In the genomic region with DNA sequence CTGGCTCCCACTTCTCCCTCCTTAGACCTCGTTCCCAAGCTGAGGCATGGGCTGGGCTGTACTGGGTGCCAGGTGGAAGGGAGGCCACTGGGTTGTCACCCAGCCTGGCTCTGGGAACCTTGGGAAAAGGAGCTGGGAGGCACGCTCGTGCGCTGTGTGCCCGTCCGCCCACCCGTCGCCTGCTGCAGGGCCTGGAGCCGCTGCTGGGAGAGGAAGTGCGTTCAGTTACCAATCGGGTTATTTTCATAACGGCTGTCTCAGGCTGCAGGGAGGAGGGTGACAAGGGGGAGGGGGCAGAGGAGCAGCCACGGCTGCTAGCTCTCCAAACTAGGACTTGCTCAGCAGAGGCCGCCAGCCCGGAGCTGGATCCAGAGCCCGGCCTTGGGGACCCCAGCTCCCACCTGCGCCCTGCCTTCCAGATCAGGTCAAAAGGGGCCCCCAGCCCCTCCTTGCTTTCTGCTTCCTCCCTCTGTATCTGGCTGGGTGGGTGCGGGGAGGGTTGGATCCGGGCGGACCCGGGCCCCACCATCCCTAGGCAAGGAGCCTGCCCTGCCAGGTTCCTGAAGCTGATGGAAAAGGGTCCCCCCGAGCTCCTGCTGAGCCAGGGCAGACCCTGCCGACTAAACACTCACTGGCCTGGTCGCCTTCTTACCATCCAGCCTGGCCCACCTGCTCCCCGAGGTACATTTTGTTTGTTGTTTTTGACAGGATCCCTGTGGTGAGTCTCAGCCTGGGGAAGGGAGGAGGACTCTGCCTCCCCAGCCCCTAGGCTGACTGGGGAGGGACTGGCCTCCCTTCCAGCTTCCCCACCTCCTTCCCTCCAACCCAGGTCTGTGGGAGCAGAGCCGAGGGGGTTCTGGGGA, we compare ENCODE assay signal across 3 cellular contexts.
A peak's percentile ranks its signal among the peaks of the same experiment; 100 is the strongest.
TF ChIP-seq lines count a peak whose summit lies in the region.

No MANE protein-coding gene starts in this region.

TF ChIP-seq in HEK293, 187 proteins besides CTCF, POLR2A, EP300 and RAD21 (continues in another document):
- TF ChIP-seq ZNF23 (tag by site-specific recombination; IDR thresholded peaks at IDR 0.05; ENCODE audit: borderline replicate concordance): no peak
- TF ChIP-seq WT1 (tag by site-specific recombination; IDR thresholded peaks at IDR 0.05): peak; percentile 92
- TF ChIP-seq ZFHX2 (tag by site-specific recombination; conservative IDR thresholded peaks at IDR 0.05): peak; percentile 83
- no peak for TF ChIP-seq ZNF529 (tag by site-specific recombination; IDR thresholded peaks at IDR 0.05; ENCODE audit: insufficient replicate concordance)
- no peak for TF ChIP-seq ZNF202 (tag by site-specific recombination; IDR thresholded peaks at IDR 0.05; ENCODE audit: borderline replicate concordance)
- TF ChIP-seq IKZF3 (tag by site-specific recombination; IDR thresholded peaks at IDR 0.05): peak; percentile 48; the same call in 1 of the 2 replicates
- peak; percentile 23 for TF ChIP-seq ZIC2 (tag by site-specific recombination; IDR thresholded peaks at IDR 0.05)
- TF ChIP-seq ZNF600 (tag by site-specific recombination; IDR thresholded peaks at IDR 0.05): peak; percentile 97
- no peak for TF ChIP-seq OSR2 (tag by site-specific recombination; IDR thresholded peaks at IDR 0.05)
- peak; percentile 90 for TF ChIP-seq GLIS2 (tag by site-specific recombination; IDR thresholded peaks at IDR 0.05)
- TF ChIP-seq, protein P1, sequence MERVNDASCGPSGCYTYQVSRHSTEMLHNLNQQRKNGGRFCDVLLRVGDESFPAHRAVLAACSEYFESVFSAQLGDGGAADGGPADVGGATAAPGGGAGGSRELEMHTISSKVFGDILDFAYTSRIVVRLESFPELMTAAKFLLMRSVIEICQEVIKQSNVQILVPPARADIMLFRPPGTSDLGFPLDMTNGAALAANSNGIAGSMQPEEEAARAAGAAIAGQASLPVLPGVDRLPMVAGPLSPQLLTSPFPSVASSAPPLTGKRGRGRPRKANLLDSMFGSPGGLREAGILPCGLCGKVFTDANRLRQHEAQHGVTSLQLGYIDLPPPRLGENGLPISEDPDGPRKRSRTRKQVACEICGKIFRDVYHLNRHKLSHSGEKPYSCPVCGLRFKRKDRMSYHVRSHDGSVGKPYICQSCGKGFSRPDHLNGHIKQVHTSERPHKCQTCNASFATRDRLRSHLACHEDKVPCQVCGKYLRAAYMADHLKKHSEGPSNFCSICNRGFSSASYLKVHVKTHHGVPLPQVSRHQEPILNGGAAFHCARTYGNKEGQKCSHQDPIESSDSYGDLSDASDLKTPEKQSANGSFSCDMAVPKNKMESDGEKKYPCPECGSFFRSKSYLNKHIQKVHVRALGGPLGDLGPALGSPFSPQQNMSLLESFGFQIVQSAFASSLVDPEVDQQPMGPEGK (tag by site-specific recombination; IDR thresholded peaks at IDR 0.05): peak; percentile 45; the same call in 1 of the 2 replicates
- no peak for TF ChIP-seq ZSCAN30 (tag by site-specific recombination; IDR thresholded peaks at IDR 0.05)
- no peak for TF ChIP-seq ZNF548 (tag by site-specific recombination; IDR thresholded peaks at IDR 0.05)
- peak; percentile 58 for TF ChIP-seq SP2 (tag by site-specific recombination; IDR thresholded peaks at IDR 0.05)
- peak; percentile 51; the same call in 1 of the 2 replicates for TF ChIP-seq ZNF76 (tag by site-specific recombination; IDR thresholded peaks at IDR 0.05; ENCODE audit: borderline replicate concordance, low read depth)
- TF ChIP-seq ZBTB17 (tag by site-specific recombination; IDR thresholded peaks at IDR 0.05): peak; percentile 66
- TF ChIP-seq ZNF555 (tag by site-specific recombination; conservative IDR thresholded peaks at IDR 0.05): no peak
- peak; percentile 67 for TF ChIP-seq ZBTB6 (tag by site-specific recombination; IDR thresholded peaks at IDR 0.05)
- 0 out of 2 replicates have a peak, but pooled peaks have one; percentile 43 for TF ChIP-seq OVOL3 (tag by site-specific recombination; IDR thresholded peaks at IDR 0.05)
- no peak for TF ChIP-seq ZBTB48 (tag by site-specific recombination; IDR thresholded peaks at IDR 0.05)

TF ChIP-seq in endothelial cell of umbilical vein, 7 proteins besides CTCF, POLR2A, EP300 and RAD21:
- TF ChIP-seq MYC (IDR thresholded peaks at IDR 0.05; ENCODE audit: low read depth, low read length) (no peak), FOS (IDR thresholded peaks at IDR 0.05; ENCODE audit: borderline replicate concordance, insufficient read depth, low read length) (no peak), JUN (IDR thresholded peaks at IDR 0.05; ENCODE audit: borderline replicate concordance, insufficient read depth, insufficient read length, low read depth) (no peak), GATA2 (IDR thresholded peaks at IDR 0.05; ENCODE audit: insufficient read depth, insufficient read length, low read depth, low read length) (no peak), POLR2AphosphoS5 (IDR thresholded peaks at IDR 0.05; ENCODE audit: insufficient read depth, low read depth, low read length) (no peak)
- TF ChIP-seq, protein P2, sequence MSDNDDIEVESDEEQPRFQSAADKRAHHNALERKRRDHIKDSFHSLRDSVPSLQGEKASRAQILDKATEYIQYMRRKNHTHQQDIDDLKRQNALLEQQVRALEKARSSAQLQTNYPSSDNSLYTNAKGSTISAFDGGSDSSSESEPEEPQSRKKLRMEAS (IDR thresholded peaks at IDR 0.05; ENCODE audit: insufficient read depth, insufficient read length): no peak

TF ChIP-seq in neural cell, 6 proteins besides CTCF, POLR2A, EP300 and RAD21:
- TF ChIP-seq, protein P3, sequence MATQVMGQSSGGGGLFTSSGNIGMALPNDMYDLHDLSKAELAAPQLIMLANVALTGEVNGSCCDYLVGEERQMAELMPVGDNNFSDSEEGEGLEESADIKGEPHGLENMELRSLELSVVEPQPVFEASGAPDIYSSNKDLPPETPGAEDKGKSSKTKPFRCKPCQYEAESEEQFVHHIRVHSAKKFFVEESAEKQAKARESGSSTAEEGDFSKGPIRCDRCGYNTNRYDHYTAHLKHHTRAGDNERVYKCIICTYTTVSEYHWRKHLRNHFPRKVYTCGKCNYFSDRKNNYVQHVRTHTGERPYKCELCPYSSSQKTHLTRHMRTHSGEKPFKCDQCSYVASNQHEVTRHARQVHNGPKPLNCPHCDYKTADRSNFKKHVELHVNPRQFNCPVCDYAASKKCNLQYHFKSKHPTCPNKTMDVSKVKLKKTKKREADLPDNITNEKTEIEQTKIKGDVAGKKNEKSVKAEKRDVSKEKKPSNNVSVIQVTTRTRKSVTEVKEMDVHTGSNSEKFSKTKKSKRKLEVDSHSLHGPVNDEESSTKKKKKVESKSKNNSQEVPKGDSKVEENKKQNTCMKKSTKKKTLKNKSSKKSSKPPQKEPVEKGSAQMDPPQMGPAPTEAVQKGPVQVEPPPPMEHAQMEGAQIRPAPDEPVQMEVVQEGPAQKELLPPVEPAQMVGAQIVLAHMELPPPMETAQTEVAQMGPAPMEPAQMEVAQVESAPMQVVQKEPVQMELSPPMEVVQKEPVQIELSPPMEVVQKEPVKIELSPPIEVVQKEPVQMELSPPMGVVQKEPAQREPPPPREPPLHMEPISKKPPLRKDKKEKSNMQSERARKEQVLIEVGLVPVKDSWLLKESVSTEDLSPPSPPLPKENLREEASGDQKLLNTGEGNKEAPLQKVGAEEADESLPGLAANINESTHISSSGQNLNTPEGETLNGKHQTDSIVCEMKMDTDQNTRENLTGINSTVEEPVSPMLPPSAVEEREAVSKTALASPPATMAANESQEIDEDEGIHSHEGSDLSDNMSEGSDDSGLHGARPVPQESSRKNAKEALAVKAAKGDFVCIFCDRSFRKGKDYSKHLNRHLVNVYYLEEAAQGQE (IDR thresholded peaks at IDR 0.05; ENCODE audit: borderline replicate concordance): no peak
- no peak for TF ChIP-seq POLR2AphosphoS5 (IDR thresholded peaks at IDR 0.05)
- no peak for TF ChIP-seq EZH2 (IDR thresholded peaks at IDR 0.05; ENCODE audit: borderline replicate concordance, insufficient read depth, low read length, poor library complexity, severe bottlenecking)
